In the genomic region with DNA sequence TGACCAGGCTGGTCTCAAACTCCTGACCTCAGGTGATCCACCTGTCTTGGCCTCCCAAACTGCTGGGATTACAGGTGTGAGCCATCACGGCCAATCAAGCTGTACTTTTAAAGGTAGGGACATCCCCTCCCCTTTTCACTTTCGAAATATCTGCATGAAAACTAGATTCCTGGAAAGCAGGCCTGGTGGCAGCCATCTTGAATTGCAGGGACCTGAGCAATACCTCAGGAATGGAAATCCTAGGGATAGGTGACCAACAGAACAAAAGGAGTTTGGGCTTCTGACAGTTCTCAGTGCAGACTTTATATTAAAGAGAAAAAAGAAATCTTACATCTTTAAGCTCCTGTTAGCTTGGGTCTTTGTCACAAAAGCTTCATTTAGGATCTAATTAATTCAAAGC, we compare ENCODE assay signal across 17 cellular contexts.
A peak's percentile ranks its signal among the peaks of the same experiment; 100 is the strongest.
DNase-seq lines count a peak whose midpoint lies in the region; ATAC-seq and TF ChIP-seq lines count a peak whose summit lies in the region.
"Had no signal": no experiment of that assay in that cellular context is flagged by ENCODE, and none has a peak within 500 bp of the region (broad histone marks: within the 10 kb centered on the region; RNA-seq: fewer than 3 reads in every experiment).

No MANE protein-coding gene starts in this region.

- H3K27me3 Mint-ChIP-seq in HFFc6 (ENCODE audit: insufficient read depth): peaks cover 1% of the 10 kb centered on the region
- H3K27me3 Mint-ChIP-seq: CD4-positive, alpha-beta T cell had no signal

- H3K4me1 Mint-ChIP-seq in HFFc6 (ENCODE audit: low read depth): peaks cover 6% of the 10 kb centered on the region; the same call in 1 of the 2 replicates

- H3K36me3 Mint-ChIP-seq in HFFc6 (ENCODE audit: low read depth): peaks cover 46% of the 10 kb centered on the region

- peak; percentile 22 for DNase-seq in ELF-1 (ENCODE audit: low read depth, low spot score)
- DNase-seq in HFFc6: no peak
- DNase-seq in cardiac fibroblast (ENCODE audit: low read depth in 2 of 2): peak in 1 of 2 donors; percentile 38
- peak; percentile 28 for DNase-seq in iPS-NIHi7 (ENCODE audit: extremely low spot score)
- DNase-seq in NCI-H1417 treated with DMSO at 0.1 percent for 48 hours (lab: John Stamatoyannopoulos, UW): no peak
- DNase-seq in D341Med (ENCODE audit: low spot score): no peak
- no peak for DNase-seq in amniotic stem cell (lab: John Stamatoyannopoulos, UW)
- DNase-seq: CD4-positive, alpha-beta T cell; DMS153; H7; NCI-H1105 treated with DMSO at 0.1 percent for 48 hours; NCI-H1694 treated with DMSO at 0.1 percent for 48 hours; NCI-H2107; NCI-H2227 treated with DMSO at 0.1 percent for 48 hours; SIG-M5 had no signal

- no peaks in the 10 kb centered on the region for H3K9me3 Mint-ChIP-seq in HFFc6
- H3K9me3 Mint-ChIP-seq: CD4-positive, alpha-beta T cell had no signal

- no peak overlapping the region for H3K4me3 Mint-ChIP-seq in HFFc6
- H3K4me3 Mint-ChIP-seq: CD4-positive, alpha-beta T cell had no signal

- TF ChIP-seq CTCF in HFFc6 (IDR thresholded peaks at IDR 0.05): peak; percentile 28; the same call in 1 of the 2 replicates
- TF ChIP-seq CTCF in cardiac fibroblast (IDR thresholded peaks at IDR 0.05; ENCODE audit: low read depth, low read length): peak; percentile 15

- no peak for ATAC-seq in HG02852 (IDR thresholded peaks at IDR 0.05; ENCODE audit: unreplicated experiment)
- ATAC-seq: K562 had no signal

- H3K27ac Mint-ChIP-seq in HFFc6: no peak overlapping the region
- H3K27ac Mint-ChIP-seq: CD4-positive, alpha-beta T cell had no signal

- H3K4me3 ChIP-seq in cardiac fibroblast (replicated peaks in 1 of 2; ENCODE audit: low read depth in 2 of 2, low read length in 2 of 2): no peak overlapping the region
- H3K4me3 ChIP-seq: K562 had no signal

Comparison
In these comparisons a context has a peak if more than half of its experiments do, and no peak if none do; other contexts are left out.
1. DNase-seq: peak in ELF-1 (single experiment) and iPS-NIHi7 (single experiment); none in HFFc6 (single experiment), NCI-H1417 treated with DMSO at 0.1 percent for 48 hours (single experiment), D341Med (single experiment) and amniotic stem cell (single experiment).